35 cellular contexts compared by ENCODE assay signal in the genomic region with DNA sequence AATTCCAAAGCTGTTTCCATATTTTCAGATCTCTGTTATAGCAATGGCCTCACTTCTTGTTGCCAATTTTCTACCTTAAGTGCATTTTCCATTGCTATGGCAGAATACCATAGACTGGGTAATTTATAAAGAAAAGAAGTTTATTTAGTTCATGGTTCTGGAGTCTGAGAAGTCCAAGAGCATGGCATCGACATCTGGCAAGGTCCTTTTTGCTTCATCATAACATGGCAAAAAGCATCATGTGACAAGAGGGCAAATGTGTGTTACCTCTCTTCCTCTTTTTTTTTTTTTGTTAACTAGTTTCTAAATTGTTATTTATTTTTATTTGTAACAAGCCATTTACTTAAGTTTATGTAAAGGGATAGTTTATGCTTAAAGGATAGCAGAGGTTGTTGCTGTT. TPM values are rescaled to one million over a fixed set of nuclear protein-coding genes. Genes with fewer than 3 reads are reported as not detected.
"Had no signal": no experiment of that assay in that cellular context is flagged by ENCODE, and none has a peak within 500 bp of the region (broad histone marks: within the 10 kb centered on the region; RNA-seq: fewer than 3 reads in every experiment).

No MANE protein-coding gene starts in this region.

- H3K4me1 ChIP-seq: adrenal gland, ascending aorta, body of pancreas, breast epithelium had no signal

- H3K36me3 ChIP-seq: adrenal gland, ascending aorta, brain microvascular endothelial cell, breast epithelium, cardiac muscle cell had no signal

- FAIRE-seq: bronchial epithelial cell had no signal

- DNase-seq: activated effector memory CD4-positive, alpha-beta T cell treated with anti-CD3 and anti-CD28 coated beads, Interleukin-2, amount 50 U/mL, for 16 hours; activated effector memory CD4-positive, alpha-beta T cell treated with Interleukin-2 at 50 U/mL for 16 hours; activated gamma-delta T cell; activated gamma-delta T cell treated with Interleukin-2 at 50 U/mL for 16 hours; activated naive CD4-positive, alpha-beta T cell; activated naive CD4-positive, alpha-beta T cell treated with anti-CD3 and anti-CD28 coated beads for 36 hours; activated naive CD4-positive, alpha-beta T cell treated with anti-CD3 and anti-CD28 coated beads, Interleukin-2, amount 10 ng/mL, durations not matched to agents 7 days and 5 days; activated naive CD4-positive, alpha-beta T cell treated with anti-CD3 and anti-CD28 coated beads, Interleukin-2, amount 50 U/mL, for 16 hours; activated naive CD4-positive, alpha-beta T cell treated with Interleukin-2 at 50 U/mL for 16 hours; activated naive CD8-positive, alpha-beta T cell treated with anti-CD3 and anti-CD28 coated beads for 36 hours; activated naive CD8-positive, alpha-beta T cell treated with anti-CD3 and anti-CD28 coated beads, Interleukin-2, amount 10 ng/mL, durations not matched to agents 7 days and 5 days; activated naive CD8-positive, alpha-beta T cell treated with anti-CD3 and anti-CD28 coated beads, Interleukin-2, amount 50 U/mL, for 24 hours; activated T-cell treated with anti-CD3 and anti-CD28 coated beads, Interleukin-2, amount 50 U/mL, for 1 hour; activated T-cell treated with anti-CD3 and anti-CD28 coated beads, Interleukin-2, amount 50 U/mL, for 24 hours; activated T-cell treated with anti-CD3 and anti-CD28 coated beads, Interleukin-2, amount 50 U/mL, for 4 hours; activated T-cell treated with anti-CD3 and anti-CD28 coated beads, Interleukin-2, amount 50 U/mL, for 48 hours; activated T-cell treated with anti-CD3 and anti-CD28 coated beads, Interleukin-2, amount 50 U/mL, for 72 hours; adrenal gland; amniotic stem cell; amygdala; anterior cingulate cortex; aorta; body of pancreas; brain microvascular endothelial cell; caudate nucleus; central memory CD4-positive, alpha-beta T cell; cerebellar nuclear complex had no signal

- H3K27me3 ChIP-seq: ascending aorta, body of pancreas, brain microvascular endothelial cell, cardiac muscle cell had no signal

- H3K9me3 ChIP-seq: adrenal gland, ascending aorta, body of pancreas, breast epithelium had no signal

- H3K27ac ChIP-seq: adrenal gland, ascending aorta, body of pancreas, brain microvascular endothelial cell, breast epithelium, cardiac muscle cell had no signal

- H3K4me3 ChIP-seq: adrenal gland, ascending aorta, body of pancreas, breast epithelium, cardiac muscle cell had no signal

- ATAC-seq: activated naive CD4-positive, alpha-beta T cell treated with anti-CD3 and anti-CD28 coated beads, Interleukin-2, amount 50 U/mL, for 72 hours; activated naive CD8-positive, alpha-beta T cell treated with anti-CD3 and anti-CD28 coated beads, Interleukin-2, amount 50 U/mL, for 24 hours; activated T-cell treated with anti-CD3 and anti-CD28 coated beads, Interleukin-2, amount 50 U/mL, for 4 hours; activated T-cell treated with anti-CD3 and anti-CD28 coated beads, Interleukin-2, amount 50 U/mL, for 72 hours; activated T-helper 17 cell treated with anti-CD3 and anti-CD28 coated beads, Interleukin-2, amount 50 U/mL, for 72 hours; body of pancreas had no signal

RNA-seq across cellular contexts. Expression of a gene that starts 45.2 kb away (rescaled TPM):
- total RNA-seq: activated naive CD4-positive, alpha-beta T cell treated with anti-CD3 and anti-CD28 coated beads for 36 hours; activated naive CD4-positive, alpha-beta T cell treated with anti-CD3 and anti-CD28 coated beads, Interleukin-2, amount 50 U/mL, for 72 hours; activated naive CD8-positive, alpha-beta T cell treated with anti-CD3 and anti-CD28 coated beads for 36 hours; activated naive CD8-positive, alpha-beta T cell treated with anti-CD3 and anti-CD28 coated beads, Interleukin-2, amount 10 ng/mL, durations not matched to agents 7 days and 5 days; activated T-cell treated with anti-CD3 and anti-CD28 coated beads, Interleukin-2, amount 50 U/mL, for 72 hours; activated T-helper 1 cell treated with anti-CD3 and anti-CD28 coated beads, Interleukin-12 subunit alpha, Interleukin-12 subunit beta, Interleukin-2, Interleukin-4 antibody, amounts not matched to agents 30 ng/mL and 10 ng/mL and 1 ng/mL, durations not matched to agents 14 hours and 24 hours and 36 hours; activated T-helper 2 cell treated with anti-CD3 and anti-CD28 coated beads, Interferon-gamma antibody, Interleukin-2, Interleukin-4, amounts not matched to agents 10 μg/mL and 5 μg/mL and 100 μg/mL, durations not matched to agents 14 hours and 24 hours and 36 hours; aorta; ascending aorta had no signal
